Comparison of ENCODE assay signal across 18 cellular contexts in genomic region chrX:154613586-154613985, GRCh38. TPM values are rescaled to one million over a fixed set of nuclear protein-coding genes. Genes with fewer than 3 reads are reported as not detected.
"Had no signal": no experiment of that assay in that cellular context is flagged by ENCODE, and none has a peak within 500 bp of the region (broad histone marks: within the 10 kb centered on the region; RNA-seq: fewer than 3 reads in every experiment).

No MANE protein-coding gene starts in this region.

RNA-seq across cellular contexts. Expression of gene CTAG1B, which starts 5.5 kb away (rescaled TPM):
- total RNA-seq: esophagus mucosa; gastroesophageal sphincter; heart left ventricle; hepatocyte; left colon; left ventricle myocardium superior; lower lobe of right lung; mesenteric fat pad; myocyte; naive thymus-derived CD8-positive, alpha-beta T cell; occipital lobe; ovary; psoas muscle; renal cortical epithelial cell; right cardiac atrium; spleen; urinary bladder had no signal
- polyA plus RNA-seq: heart left ventricle; hepatocyte; naive thymus-derived CD8-positive, alpha-beta T cell; neural cell; psoas muscle; right cardiac atrium; spleen; urinary bladder had no signal

RNA-seq across cellular contexts. Expression of gene CTAG1A, which starts 28.7 kb away (rescaled TPM):
- total RNA-seq: esophagus mucosa; gastroesophageal sphincter; heart left ventricle; hepatocyte; left colon; left ventricle myocardium superior; lower lobe of right lung; mesenteric fat pad; myocyte; naive thymus-derived CD8-positive, alpha-beta T cell; occipital lobe; psoas muscle; renal cortical epithelial cell; right cardiac atrium; spleen; urinary bladder had no signal
- polyA plus RNA-seq: heart left ventricle; hepatocyte; naive thymus-derived CD8-positive, alpha-beta T cell; neural cell; psoas muscle; right cardiac atrium; spleen; urinary bladder had no signal

RNA-seq across cellular contexts. Expression of gene CTAG2, which starts 39.8 kb away (rescaled TPM):
- total RNA-seq: esophagus mucosa, gastroesophageal sphincter, hepatocyte, left colon, left ventricle myocardium superior, lower lobe of right lung, mesenteric fat pad, myocyte, occipital lobe, renal cortical epithelial cell, right cardiac atrium, urinary bladder had no signal
- polyA plus RNA-seq: heart left ventricle; hepatocyte; naive thymus-derived CD8-positive, alpha-beta T cell; neural cell; right cardiac atrium; urinary bladder had no signal
